21 cellular contexts compared by ENCODE assay signal in genomic region chr2:25437881-25438662, GRCh38.
A peak's percentile ranks its signal among the peaks of the same experiment; 100 is the strongest.
DNase-seq lines count a peak whose midpoint lies in the region; ATAC-seq, FAIRE-seq and TF ChIP-seq lines count a peak whose summit lies in the region.
"Had no signal": no experiment of that assay in that cellular context is flagged by ENCODE, and none has a peak within 500 bp of the region (broad histone marks: within the 10 kb centered on the region; RNA-seq: fewer than 3 reads in every experiment).

No MANE protein-coding gene starts in this region.

- no TSS peak for BruUV-seq in GM12878 (replicated peaks; lab: Mats Ljungman, UMichigan)

- no peak overlapping the region for H3K9ac ChIP-seq in GM12878 (ENCODE audit: control insufficient read depth, insufficient read depth, low read length)

- H3K27ac Mint-ChIP-seq in activated naive CD8-positive, alpha-beta T cell treated with anti-CD3 and anti-CD28 coated beads, Interleukin-2, amount 50 U/mL, for 24 hours: no peak overlapping the region
- H3K27ac Mint-ChIP-seq in activated naive CD8-positive, alpha-beta T cell treated with anti-CD3 and anti-CD28 coated beads for 36 hours: no peak overlapping the region
- H3K27ac Mint-ChIP-seq: B cell had no signal

- ATAC-seq in activated naive CD8-positive, alpha-beta T cell treated with anti-CD3 and anti-CD28 coated beads, Interleukin-2, amount 50 U/mL, for 24 hours: peak; percentile 68
- ATAC-seq in GM18505 (IDR thresholded peaks at IDR 0.05; ENCODE audit: unreplicated experiment) (no peak), GM12878 (peak; percentile 52; the same call in 2 of the 3 replicates)

- POLR2A ChIA-PET in GM12878 (lab: Charles Lee): interaction anchor here (1.0 to 2.0 kb wide), 4 partner anchors 13 to 19 kb away, joined by 3 to 6 read pairs (median 4); no protein-coding TSS in a partner anchor

- peaks cover 4% of the 10 kb centered on the region for H3K9me3 ChIP-seq in GM12878 (replicated peaks; ENCODE audit: control insufficient read depth, insufficient read depth, low read length)
- H3K9me3 ChIP-seq in thyroid gland: no peaks in the 10 kb centered on the region

- TF ChIP-seq RAD21 in GM12878 (IDR thresholded peaks at IDR 0.05; ENCODE audit: insufficient read depth, low read depth, low read length): no peak

- no peak for TF ChIP-seq EP300 in GM12878 (IDR thresholded peaks at IDR 0.05; ENCODE audit: borderline replicate concordance in 1 of 2, control insufficient read depth in 1 of 2, low read depth in 2 of 2, low read length in 2 of 2)

- no peak overlapping the region for H2AFZ ChIP-seq in GM12878 (ENCODE audit: control insufficient read depth, low read depth, low read length)
- H2AFZ ChIP-seq: PC-9 had no signal

- SMC1A ChIA-PET in GM12878 (lab: Charles Lee; ENCODE audit: uncharacterized antibody, unreplicated experiment): interaction anchor here (0.6 to 3.2 kb wide), 8 partner anchors 10 to 227 kb away, joined by 3 to 15 read pairs (median 4); no protein-coding TSS in a partner anchor

- in situ Hi-C loops in GM12878 (cut with MboI): no loop called here

- peak; percentile 21 for TF ChIP-seq POLR2A in GM18505 (IDR thresholded peaks at IDR 0.05; ENCODE audit: borderline replicate concordance, extremely low read depth, insufficient read depth, insufficient read length)
- TF ChIP-seq POLR2A in GM12878 (IDR thresholded peaks at IDR 0.05; ENCODE audit: low read depth, low read length): no peak
- TF ChIP-seq POLR2A in thyroid gland (IDR thresholded peaks at IDR 0.05): no peak

- CTCF ChIA-PET in GM12878 (lab: Yijun Ruan, JAX): interaction anchor here (0.9 to 3.7 kb wide), 3 partner anchors 13 to 137 kb away, joined by 4 to 17 read pairs (median 7); no protein-coding TSS in a partner anchor

- no peaks in the 10 kb centered on the region for H3K79me2 ChIP-seq in GM12878 (ENCODE audit: control insufficient read depth, insufficient read depth, low read length)

- H3K4me1 ChIP-seq in GM12878 (ENCODE audit: control insufficient read depth, insufficient read depth, low read length): peaks cover 7% of the 10 kb centered on the region; the same call in 1 of the 2 replicates
- H3K4me1 ChIP-seq in thyroid gland: peaks cover 33 to 38% of the 10 kb centered on the region in 2 donors

- no peak for TF ChIP-seq CTCF in GM12878 (IDR thresholded peaks at IDR 0.05 in 2 of 3, conservative IDR thresholded peaks at IDR 0.05 in 1 of 3; ENCODE audit: control insufficient read depth in 2 of 3, extremely low read depth in 1 of 3, insufficient read depth in 1 of 3, low read depth in 3 of 3, low read length in 3 of 3)
- no peak for TF ChIP-seq CTCF in thyroid gland (IDR thresholded peaks at IDR 0.05)

- RAD21 ChIA-PET in GM12878 (lab: Charles Lee; ENCODE audit: unreplicated experiment): interaction anchor here (1.2 to 1.3 kb wide), 2 partner anchors 15 to 21 kb away, joined by 3 to 5 read pairs; no protein-coding TSS in a partner anchor

- H3K36me3 Mint-ChIP-seq in activated naive CD8-positive, alpha-beta T cell treated with anti-CD3 and anti-CD28 coated beads, Interleukin-2, amount 50 U/mL, for 24 hours (ENCODE audit: low read depth): peaks cover 9% of the 10 kb centered on the region
- peaks cover 17% of the 10 kb centered on the region for H3K36me3 Mint-ChIP-seq in activated naive CD8-positive, alpha-beta T cell treated with anti-CD3 and anti-CD28 coated beads for 36 hours

- 47% methylated on average over 4 of the region's 4 CpGs for WGBS in GM12878 (ENCODE audit: insufficient coverage, insufficient replicate concordance, low lambda C conversion rate, missing lambda C conversion rate)
- 72 to 77% methylated on average over 4 of the region's 4 CpGs for WGBS in thyroid gland, 2 donors

- H3K27me3 ChIP-seq in GM12878 (replicated peaks in 1 of 2; ENCODE audit: control insufficient read depth in 2 of 2, insufficient read depth in 2 of 2, low read length in 1 of 2): no peaks in the 10 kb centered on the region
- H3K27me3 ChIP-seq in thyroid gland: no peaks in the 10 kb centered on the region

- no peaks in the 10 kb centered on the region for H3K27me3 Mint-ChIP-seq in activated naive CD8-positive, alpha-beta T cell treated with anti-CD3 and anti-CD28 coated beads, Interleukin-2, amount 50 U/mL, for 24 hours
- no peaks in the 10 kb centered on the region for H3K27me3 Mint-ChIP-seq in activated naive CD8-positive, alpha-beta T cell treated with anti-CD3 and anti-CD28 coated beads for 36 hours
- H3K27me3 Mint-ChIP-seq: B cell had no signal

- H3K9me3 Mint-ChIP-seq in activated naive CD8-positive, alpha-beta T cell treated with anti-CD3 and anti-CD28 coated beads, Interleukin-2, amount 50 U/mL, for 24 hours: no peaks in the 10 kb centered on the region
- no peaks in the 10 kb centered on the region for H3K9me3 Mint-ChIP-seq in activated naive CD8-positive, alpha-beta T cell treated with anti-CD3 and anti-CD28 coated beads for 36 hours
- H3K9me3 Mint-ChIP-seq: IgD-negative memory B cell had no signal

- no peak for FAIRE-seq in GM12878 (lab: Jason Lieb, UNC)
- FAIRE-seq: A204.1 had no signal

- H3K4me3 Mint-ChIP-seq in activated naive CD8-positive, alpha-beta T cell treated with anti-CD3 and anti-CD28 coated beads, Interleukin-2, amount 50 U/mL, for 24 hours: no peak overlapping the region
- H3K4me3 Mint-ChIP-seq in activated naive CD8-positive, alpha-beta T cell treated with anti-CD3 and anti-CD28 coated beads for 36 hours: no peak overlapping the region
- H3K4me3 Mint-ChIP-seq: B cell had no signal

- no peaks in the 10 kb centered on the region for H4K20me1 ChIP-seq in GM12878 (ENCODE audit: control insufficient read depth, insufficient read depth)

- intact Hi-C loops in GM12878 (cut with micrococcal nuclease; ENCODE audit: unreplicated experiment) (no loop called here), thyroid gland (cut with DNase I) (no loop called here)

- peaks cover 4% of the 10 kb centered on the region for H3K4me1 Mint-ChIP-seq in activated naive CD8-positive, alpha-beta T cell treated with anti-CD3 and anti-CD28 coated beads, Interleukin-2, amount 50 U/mL, for 24 hours
- H3K4me1 Mint-ChIP-seq in activated naive CD8-positive, alpha-beta T cell treated with anti-CD3 and anti-CD28 coated beads for 36 hours: peaks cover 2% of the 10 kb centered on the region

- H3K4me3 ChIP-seq in GM12878 (no peak overlapping the region), thyroid gland (replicated peaks in 1 of 3) (no peak overlapping the region)
- H3K4me3 ChIP-seq: PC-9, SK-N-MC had no signal

- peaks cover 0 to 4% of the 10 kb centered on the region in 2 experiments; a peak in 1 of 4 replicates for H3K36me3 ChIP-seq in GM12878 (ENCODE audit: control insufficient read depth in 2 of 2, insufficient read depth in 2 of 2, low read length in 1 of 2)
- no peaks in the 10 kb centered on the region for H3K36me3 ChIP-seq in thyroid gland

- H3K4me2 ChIP-seq in GM12878 (ENCODE audit: control insufficient read depth, insufficient read depth): no peak overlapping the region
- H3K4me2 ChIP-seq: PC-9 had no signal

- DNase-seq in activated naive CD8-positive, alpha-beta T cell treated with anti-CD3 and anti-CD28 coated beads, Interleukin-2, amount 50 U/mL, for 24 hours: no peak
- DNase-seq in activated naive CD8-positive, alpha-beta T cell treated with anti-CD3 and anti-CD28 coated beads for 36 hours: no peak
- no peak for DNase-seq in GM12878 (ENCODE audit: low read depth, low spot score)
- DNase-seq in thyroid gland: peak; percentile 62 to 71
- no peak for DNase-seq in nucleus accumbens (lab: John Stamatoyannopoulos, UW)
- DNase-seq in NK-92 treated with Interleukin-12 subunit alpha and Interleukin-12 subunit beta, amount 100 ng/mL, for 24 hours (lab: John Stamatoyannopoulos, UW): no peak
- DNase-seq: NCI-H1105, NCI-H146, NCI-H2029, NCI-H226, NCI-H524, NCI-H82, PC-9, SHP77 treated with DMSO at 0.1 percent for 48 hours, SW 1271 had no signal

- H3K27ac ChIP-seq in GM12878 (ENCODE audit: control insufficient read depth, insufficient read depth) (no peak overlapping the region), thyroid gland (peak overlapping the region in 2 of 3 donors; percentile 65 to 72)
- H3K27ac ChIP-seq: PC-9, RWPE1, SK-N-MC had no signal

TF ChIP-seq in GM12878, 131 proteins besides CTCF, POLR2A, EP300 and RAD21 (continues in another document):
- no peak for TF ChIP-seq RCOR1 (conservative IDR thresholded peaks at IDR 0.05; ENCODE audit: low read depth, low read length)
- TF ChIP-seq ASH2L (IDR thresholded peaks at IDR 0.05; ENCODE audit: borderline replicate concordance, low read depth): no peak
- TF ChIP-seq RELA (IDR thresholded peaks at IDR 0.05; ENCODE audit: borderline replicate concordance, partially characterized antibody): no peak
- TF ChIP-seq MYB (IDR thresholded peaks at IDR 0.05; ENCODE audit: borderline replicate concordance, low read depth, low read length): no peak
- no peak for TF ChIP-seq STAT1 (conservative IDR thresholded peaks at IDR 0.05)
- TF ChIP-seq BCL11A (IDR thresholded peaks at IDR 0.05; ENCODE audit: low read depth, low read length): no peak
- TF ChIP-seq, protein P1, sequence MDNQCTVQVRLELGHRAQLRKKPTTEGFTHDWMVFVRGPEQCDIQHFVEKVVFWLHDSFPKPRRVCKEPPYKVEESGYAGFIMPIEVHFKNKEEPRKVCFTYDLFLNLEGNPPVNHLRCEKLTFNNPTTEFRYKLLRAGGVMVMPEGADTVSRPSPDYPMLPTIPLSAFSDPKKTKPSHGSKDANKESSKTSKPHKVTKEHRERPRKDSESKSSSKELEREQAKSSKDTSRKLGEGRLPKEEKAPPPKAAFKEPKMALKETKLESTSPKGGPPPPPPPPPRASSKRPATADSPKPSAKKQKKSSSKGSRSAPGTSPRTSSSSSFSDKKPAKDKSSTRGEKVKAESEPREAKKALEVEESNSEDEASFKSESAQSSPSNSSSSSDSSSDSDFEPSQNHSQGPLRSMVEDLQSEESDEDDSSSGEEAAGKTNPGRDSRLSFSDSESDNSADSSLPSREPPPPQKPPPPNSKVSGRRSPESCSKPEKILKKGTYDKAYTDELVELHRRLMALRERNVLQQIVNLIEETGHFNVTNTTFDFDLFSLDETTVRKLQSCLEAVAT (IDR thresholded peaks at IDR 0.05): no peak
- no peak for TF ChIP-seq MEF2A (IDR thresholded peaks at IDR 0.05; ENCODE audit: insufficient read depth, low read depth, low read length)
- TF ChIP-seq JUND (IDR thresholded peaks at IDR 0.05; ENCODE audit: low read depth, low read length): no peak

Comparison
In these comparisons a context has a peak if more than half of its experiments do, and no peak if none do; other contexts are left out.
1. DNase-seq: peak in thyroid gland (2 of 2); none in activated naive CD8-positive, alpha-beta T cell treated with anti-CD3 and anti-CD28 coated beads, Interleukin-2, amount 50 U/mL, for 24 hours (single experiment), activated naive CD8-positive, alpha-beta T cell treated with anti-CD3 and anti-CD28 coated beads for 36 hours (single experiment), GM12878 (single experiment), nucleus accumbens (0 of 56) and NK-92 treated with Interleukin-12 subunit alpha and Interleukin-12 subunit beta, amount 100 ng/mL, for 24 hours (single experiment).